Comparison of ENCODE assay signal across 16 cellular contexts in genomic region chr10:12202230-12202629, GRCh38. TPM values are rescaled to one million over a fixed set of nuclear protein-coding genes. Genes with fewer than 3 reads are reported as not detected.
DNase-seq lines count a peak whose midpoint lies in the region; ATAC-seq and TF ChIP-seq lines count a peak whose summit lies in the region.
"Had no signal": no experiment of that assay in that cellular context is flagged by ENCODE, and none has a peak within 500 bp of the region (broad histone marks: within the 10 kb centered on the region; RNA-seq: fewer than 3 reads in every experiment).

No MANE protein-coding gene starts in this region.

- ATAC-seq in DND-41 (ENCODE audit: insufficient read depth, low read depth) = peak; percentile 58
- peak; percentile 39 for ATAC-seq in activated naive CD8-positive, alpha-beta T cell treated with anti-CD3 and anti-CD28 coated beads, Interleukin-2, amount 10 ng/mL, durations not matched to agents 7 days and 5 days (ENCODE audit: low read depth)
- ATAC-seq: CD8-positive, alpha-beta T cell had no signal

- H3F3A ChIP-seq in Loucy (ENCODE audit: low read depth) = no peaks in the 10 kb centered on the region

- POLR2A ChIA-PET in activated naive CD8-positive, alpha-beta T cell treated with anti-CD3 and anti-CD28 coated beads, Interleukin-2, amount 10 ng/mL, durations not matched to agents 7 days and 5 days (lab: Charles Lee) = no interaction called here

- H3K9ac ChIP-seq in DND-41 (ENCODE audit: low read depth, low read length) (no peak overlapping the region), Loucy (ENCODE audit: low read depth, low read length, poor library complexity, severe bottlenecking) (no peak overlapping the region)

- H3K4me3 Mint-ChIP-seq in activated T-cell treated with anti-CD3 and anti-CD28 coated beads, Interleukin-2, amount 50 U/mL, for 24 hours = no peak overlapping the region
- no peak overlapping the region for H3K4me3 Mint-ChIP-seq in activated naive CD8-positive, alpha-beta T cell treated with anti-CD3 and anti-CD28 coated beads, Interleukin-2, amount 10 ng/mL, durations not matched to agents 7 days and 5 days
- no peak overlapping the region for H3K4me3 Mint-ChIP-seq in mesothelial cell of epicardium
- H3K4me3 Mint-ChIP-seq: CD14-positive monocyte, HFFc6 had no signal

- H3K36me3 ChIP-seq in DND-41 (ENCODE audit: insufficient read depth, low read length) (peaks cover 73% of the 10 kb centered on the region), Loucy (ENCODE audit: insufficient read depth, low read length) (peaks cover 47% of the 10 kb centered on the region)

- H3K9me2 ChIP-seq in Loucy (replicated peaks; ENCODE audit: low read depth, low read length) = no peaks in the 10 kb centered on the region

- no peaks in the 10 kb centered on the region for H3K27me3 ChIP-seq in DND-41 (ENCODE audit: insufficient read depth, low read length, poor library complexity)
- no peaks in the 10 kb centered on the region for H3K27me3 ChIP-seq in Loucy (ENCODE audit: insufficient read depth, low read length, poor library complexity, severe bottlenecking)
- H3K27me3 ChIP-seq: BE2C had no signal

- no peak overlapping the region for H3K27ac ChIP-seq in DND-41 (ENCODE audit: low read length)
- H3K27ac ChIP-seq: HL-60 had no signal

- no peak for DNase-seq in activated T-cell treated with anti-CD3 and anti-CD28 coated beads, Interleukin-2, amount 50 U/mL, for 24 hours
- DNase-seq in activated T-cell treated with anti-CD3 and anti-CD28 coated beads, Interleukin-2, amount 50 U/mL, for 48 hours = no peak
- DNase-seq in DND-41 (peak; percentile 16), mesothelial cell of epicardium (ENCODE audit: low spot score in 2 of 2, unreplicated experiment in 2 of 2) (no peak), NCI-H1436 (lab: John Stamatoyannopoulos, UW) (no peak)
- DNase-seq in activated naive CD8-positive, alpha-beta T cell treated with anti-CD3 and anti-CD28 coated beads, Interleukin-2, amount 10 ng/mL, durations not matched to agents 7 days and 5 days = no peak
- DNase-seq in stimulated activated CD4-positive, alpha-beta T cell treated with anti-CD3 and anti-CD28 coated beads, Interleukin-2, amount 100 ng/mL, for 24 hours = no peak
- DNase-seq: BE2C; CD8-positive, alpha-beta T cell; COR-L47; DMS153; HCEC 1CT; HFFc6 had no signal

- peak overlapping the region; percentile 28 for H3K27ac Mint-ChIP-seq in activated T-cell treated with anti-CD3 and anti-CD28 coated beads, Interleukin-2, amount 50 U/mL, for 24 hours
- H3K27ac Mint-ChIP-seq in activated naive CD8-positive, alpha-beta T cell treated with anti-CD3 and anti-CD28 coated beads, Interleukin-2, amount 10 ng/mL, durations not matched to agents 7 days and 5 days = no peak overlapping the region
- H3K27ac Mint-ChIP-seq in mesothelial cell of epicardium = no peak overlapping the region

- H3K36me3 Mint-ChIP-seq in activated T-cell treated with anti-CD3 and anti-CD28 coated beads, Interleukin-2, amount 50 U/mL, for 24 hours (ENCODE audit: low read depth) = peaks cover 83% of the 10 kb centered on the region
- peaks cover 41% of the 10 kb centered on the region for H3K36me3 Mint-ChIP-seq in activated naive CD8-positive, alpha-beta T cell treated with anti-CD3 and anti-CD28 coated beads, Interleukin-2, amount 10 ng/mL, durations not matched to agents 7 days and 5 days
- H3K36me3 Mint-ChIP-seq in mesothelial cell of epicardium = peaks cover 38% of the 10 kb centered on the region

- no peak overlapping the region for H2AFZ ChIP-seq in DND-41 (ENCODE audit: low read depth, low read length)
- no peak overlapping the region for H2AFZ ChIP-seq in Loucy (ENCODE audit: low read length)

- peaks cover 91% of the 10 kb centered on the region for H3K79me2 ChIP-seq in DND-41 (ENCODE audit: insufficient read depth, low read length)
- H3K79me2 ChIP-seq in Loucy (ENCODE audit: insufficient read depth, low read length) = peaks cover 86% of the 10 kb centered on the region

- H3K4me3 ChIP-seq in DND-41 (ENCODE audit: low read depth in 1 of 2, low read length in 2 of 2) (no peak overlapping the region), Loucy (ENCODE audit: low read length, poor library complexity, severe bottlenecking) (peak overlapping the region; percentile 46)

- H3K4me1 Mint-ChIP-seq in activated T-cell treated with anti-CD3 and anti-CD28 coated beads, Interleukin-2, amount 50 U/mL, for 24 hours (ENCODE audit: low read depth) = peaks cover 58% of the 10 kb centered on the region
- peaks cover 31% of the 10 kb centered on the region for H3K4me1 Mint-ChIP-seq in activated naive CD8-positive, alpha-beta T cell treated with anti-CD3 and anti-CD28 coated beads, Interleukin-2, amount 10 ng/mL, durations not matched to agents 7 days and 5 days
- peaks cover 4% of the 10 kb centered on the region for H3K4me1 Mint-ChIP-seq in mesothelial cell of epicardium

- TF ChIP-seq CTCF in DND-41 (IDR thresholded peaks at IDR 0.05; ENCODE audit: borderline replicate concordance, extremely low read depth, low read length, poor library complexity, severe bottlenecking) = no peak
- TF ChIP-seq CTCF in Loucy (conservative IDR thresholded peaks at IDR 0.05; ENCODE audit: low read length) = no peak
- TF ChIP-seq CTCF in mesothelial cell of epicardium (IDR thresholded peaks at IDR 0.05; ENCODE audit: unreplicated experiment) = no peak

- no peak overlapping the region for H3K4me2 ChIP-seq in DND-41 (ENCODE audit: insufficient read depth, low read length)
- peak overlapping the region; percentile 64 for H3K4me2 ChIP-seq in Loucy (ENCODE audit: low read depth, low read length, poor library complexity, severe bottlenecking)

- peaks cover 21% of the 10 kb centered on the region for H3K4me1 ChIP-seq in DND-41 (ENCODE audit: insufficient read depth, low read length)
- H3K4me1 ChIP-seq in Loucy (ENCODE audit: insufficient read depth, low read length, poor library complexity, severe bottlenecking) = peaks cover 26% of the 10 kb centered on the region
- H3K4me1 ChIP-seq: BE2C had no signal

- no peaks in the 10 kb centered on the region for H3K9me3 Mint-ChIP-seq in activated T-cell treated with anti-CD3 and anti-CD28 coated beads, Interleukin-2, amount 50 U/mL, for 24 hours
- H3K9me3 Mint-ChIP-seq in activated naive CD8-positive, alpha-beta T cell treated with anti-CD3 and anti-CD28 coated beads, Interleukin-2, amount 10 ng/mL, durations not matched to agents 7 days and 5 days = no peaks in the 10 kb centered on the region
- peaks cover 8% of the 10 kb centered on the region for H3K9me3 Mint-ChIP-seq in mesothelial cell of epicardium
- H3K9me3 Mint-ChIP-seq: CD14-positive monocyte; CD8-positive, alpha-beta T cell; HFFc6 had no signal

- H3K9me3 ChIP-seq in DND-41 (ENCODE audit: insufficient read depth, low read length, severe bottlenecking) (no peaks in the 10 kb centered on the region), Loucy (ENCODE audit: insufficient read depth, low read depth, low read length) (no peaks in the 10 kb centered on the region)
- H3K9me3 ChIP-seq: BE2C had no signal

- H3K27me3 Mint-ChIP-seq in activated T-cell treated with anti-CD3 and anti-CD28 coated beads, Interleukin-2, amount 50 U/mL, for 24 hours = no peaks in the 10 kb centered on the region
- no peaks in the 10 kb centered on the region for H3K27me3 Mint-ChIP-seq in activated naive CD8-positive, alpha-beta T cell treated with anti-CD3 and anti-CD28 coated beads, Interleukin-2, amount 10 ng/mL, durations not matched to agents 7 days and 5 days
- no peaks in the 10 kb centered on the region for H3K27me3 Mint-ChIP-seq in mesothelial cell of epicardium (ENCODE audit: low read depth)

- H4K20me1 ChIP-seq in DND-41 (ENCODE audit: insufficient read depth, low read length) (peaks cover 26% of the 10 kb centered on the region; the same call in 1 of the 2 replicates), Loucy (ENCODE audit: insufficient read depth, low read length, poor library complexity, severe bottlenecking) (peaks cover 34% of the 10 kb centered on the region)

RNA-seq across cellular contexts. Expression of gene CDC123, which starts 6.2 kb away (rescaled TPM):
- 10 to 100 TPM; 56.7 to 69.2 TPM for total RNA-seq in activated naive CD8-positive, alpha-beta T cell treated with anti-CD3 and anti-CD28 coated beads, Interleukin-2, amount 10 ng/mL, durations not matched to agents 7 days and 5 days
- total RNA-seq in mesothelial cell of epicardium = 60.2 to 65.7 TPM (median 60.8 TPM) in 3 replicates

RNA-seq across cellular contexts. Expression of gene NUDT5, which starts 6.5 kb away (rescaled TPM):
- total RNA-seq in activated naive CD8-positive, alpha-beta T cell treated with anti-CD3 and anti-CD28 coated beads, Interleukin-2, amount 10 ng/mL, durations not matched to agents 7 days and 5 days = 10 to 100 TPM; 71.4 to 74.8 TPM
- total RNA-seq in mesothelial cell of epicardium = 51.0 to 58.6 TPM (median 54.1 TPM) in 3 replicates
